ENCODE assay signal across 18 cellular contexts in genomic region chr16:28983644-28984043, GRCh38. TPM values are rescaled to one million over a fixed set of nuclear protein-coding genes. Genes with fewer than 3 reads are reported as not detected.
DNase-seq lines count a peak whose midpoint lies in the region; ATAC-seq and TF ChIP-seq lines count a peak whose summit lies in the region.
"Had no signal": no experiment of that assay in that cellular context is flagged by ENCODE, and none has a peak within 500 bp of the region (broad histone marks: within the 10 kb centered on the region; RNA-seq: fewer than 3 reads in every experiment).

No MANE protein-coding gene starts in this region.

- peak overlapping the region; percentile 100 for H3K27ac Mint-ChIP-seq in CD4-positive, alpha-beta T cell
- peak overlapping the region; percentile 89 for H3K27ac Mint-ChIP-seq in T-helper 17 cell
- H3K27ac Mint-ChIP-seq in dendritic cell treated with granulocyte-macrophage colony-stimulating factor and Interleukin-4, amounts not matched to agents 40 ng/mL and 50 ng/mL, for 4 days: peak overlapping the region; percentile 17
- H3K27ac Mint-ChIP-seq: activated B cell treated with CpG ODN at 0.5 μM for 24 hours, HFFc6 had no signal

- no peak overlapping the region for H3K4me3 ChIP-seq in left lung
- H3K4me3 ChIP-seq: coronary artery, gastrocnemius medialis had no signal

- no peaks in the 10 kb centered on the region for H3K27me3 ChIP-seq in CD4-positive, alpha-beta T cell (ENCODE audit: control insufficient read depth, insufficient read depth, low read length)
- H3K27me3 ChIP-seq in left lung: no peaks in the 10 kb centered on the region
- H3K27me3 ChIP-seq: gastrocnemius medialis, transverse colon had no signal

- DNase-seq in CD4-positive, alpha-beta T cell: no peak
- peak; percentile 34 for DNase-seq in DMS153 treated with DMSO at 0.1 percent for 48 hours (lab: John Stamatoyannopoulos, UW; ENCODE audit: unreplicated experiment)
- DNase-seq in T-helper 17 cell: no peak
- DNase-seq in NCI-H524 (lab: John Stamatoyannopoulos, UW): no peak
- no peak for DNase-seq in left lung
- DNase-seq in SW 1271 (lab: John Stamatoyannopoulos, UW): no peak
- DNase-seq: activated B cell treated with CpG ODN at 0.5 μM for 24 hours, gastrocnemius medialis, HFFc6, left ventricle myocardium superior, NCI-H2029 treated with DMSO at 0.1 percent for 48 hours, NCI-H69, transverse colon had no signal

- peaks cover 5% of the 10 kb centered on the region for H3K9me3 ChIP-seq in CD4-positive, alpha-beta T cell (ENCODE audit: control insufficient read depth, low read length)
- no peaks in the 10 kb centered on the region for H3K9me3 ChIP-seq in T-helper 17 cell (ENCODE audit: control insufficient read depth, low read length, poor library complexity, severe bottlenecking)
- H3K9me3 ChIP-seq in left lung: peaks cover 0 to 5% of the 10 kb centered on the region in 2 donors
- H3K9me3 ChIP-seq: gastrocnemius medialis, transverse colon had no signal

- H3K36me3 ChIP-seq in left lung: peaks cover 0 to 99% of the 10 kb centered on the region in 2 donors

- POLR2A ChIA-PET in CD4-positive, alpha-beta T cell (lab: Charles Lee): interaction anchor here (1.2 to 8.2 kb wide), 6 partner anchors 10 to 38 kb away, joined by 3 to 100 read pairs (median 35); partner anchors contain the start of genes NFATC2IP and SPNS1

- intact Hi-C loops in CD4-positive, alpha-beta T cell (cut with DNase I, micrococcal nuclease): loop anchor here (2.0 to 5.0 kb wide), 2 partner anchors 25 to 671 kb away; no protein-coding TSS in a partner anchor
- intact Hi-C loops in dendritic cell treated with granulocyte-macrophage colony-stimulating factor and Interleukin-4, amounts not matched to agents 40 ng/mL and 50 ng/mL, for 4 days (cut with micrococcal nuclease): no loop called here
- intact Hi-C loops in left lung (cut with DNase I): no loop called here

- H3K27ac ChIP-seq in CD4-positive, alpha-beta T cell (ENCODE audit: low read depth, low read length): peak overlapping the region; percentile 88
- no peak overlapping the region for H3K27ac ChIP-seq in left lung
- H3K27ac ChIP-seq: coronary artery, epithelial cell of prostate, gastrocnemius medialis, parathyroid adenoma had no signal

- H3K27me3 Mint-ChIP-seq in CD4-positive, alpha-beta T cell: no peaks in the 10 kb centered on the region
- no peaks in the 10 kb centered on the region for H3K27me3 Mint-ChIP-seq in T-helper 17 cell
- H3K27me3 Mint-ChIP-seq in dendritic cell treated with granulocyte-macrophage colony-stimulating factor and Interleukin-4, amounts not matched to agents 40 ng/mL and 50 ng/mL, for 4 days: peaks cover 3% of the 10 kb centered on the region
- H3K27me3 Mint-ChIP-seq: activated B cell treated with CpG ODN at 0.5 μM for 24 hours had no signal

- H3K4me1 ChIP-seq in left lung: peaks cover 0 to 17% of the 10 kb centered on the region in 2 donors
- H3K4me1 ChIP-seq: gastrocnemius medialis, parathyroid adenoma had no signal

- H3K4me1 Mint-ChIP-seq in CD4-positive, alpha-beta T cell (ENCODE audit: low read depth): peaks cover 45% of the 10 kb centered on the region
- H3K4me1 Mint-ChIP-seq in T-helper 17 cell: peaks cover 34% of the 10 kb centered on the region
- peaks cover 24% of the 10 kb centered on the region for H3K4me1 Mint-ChIP-seq in dendritic cell treated with granulocyte-macrophage colony-stimulating factor and Interleukin-4, amounts not matched to agents 40 ng/mL and 50 ng/mL, for 4 days (ENCODE audit: low read depth)

- CTCF ChIA-PET in CD4-positive, alpha-beta T cell (lab: Charles Lee): interaction anchor here (0.7 to 1.1 kb wide), 2 partner anchors 38 to 45 kb away, joined by 3 read pairs; no protein-coding TSS in a partner anchor

- peak overlapping the region; percentile 100 for H3K4me3 Mint-ChIP-seq in CD4-positive, alpha-beta T cell
- peak overlapping the region; percentile 98 for H3K4me3 Mint-ChIP-seq in T-helper 17 cell
- no peak overlapping the region for H3K4me3 Mint-ChIP-seq in dendritic cell treated with granulocyte-macrophage colony-stimulating factor and Interleukin-4, amounts not matched to agents 40 ng/mL and 50 ng/mL, for 4 days
- H3K4me3 Mint-ChIP-seq: activated B cell treated with CpG ODN at 0.5 μM for 24 hours, HFFc6 had no signal

- H3K36me3 Mint-ChIP-seq in CD4-positive, alpha-beta T cell (ENCODE audit: low read depth): peaks cover 81% of the 10 kb centered on the region
- H3K36me3 Mint-ChIP-seq in T-helper 17 cell (ENCODE audit: low read depth): peaks cover 24% of the 10 kb centered on the region
- H3K36me3 Mint-ChIP-seq in dendritic cell treated with granulocyte-macrophage colony-stimulating factor and Interleukin-4, amounts not matched to agents 40 ng/mL and 50 ng/mL, for 4 days (ENCODE audit: low read depth): peaks cover 96% of the 10 kb centered on the region

- peaks cover 6% of the 10 kb centered on the region for H3K9me3 Mint-ChIP-seq in CD4-positive, alpha-beta T cell
- H3K9me3 Mint-ChIP-seq in dendritic cell treated with granulocyte-macrophage colony-stimulating factor and Interleukin-4, amounts not matched to agents 40 ng/mL and 50 ng/mL, for 4 days: peaks cover 18% of the 10 kb centered on the region

- no peak for ATAC-seq in CD4-positive, alpha-beta T cell (ENCODE audit: poor library complexity)
- no peak for ATAC-seq in T-helper 17 cell
- no peak for ATAC-seq in left lung
- ATAC-seq in GM18520 (IDR thresholded peaks at IDR 0.05; ENCODE audit: unreplicated experiment): no peak
- ATAC-seq: gastrocnemius medialis had no signal

- no peak for TF ChIP-seq CTCF in CD4-positive, alpha-beta T cell (IDR thresholded peaks at IDR 0.05)
- TF ChIP-seq CTCF in left lung (IDR thresholded peaks at IDR 0.05): no peak

RNA-seq across cellular contexts. Expression of gene LAT, which starts 1.2 kb away (rescaled TPM):
- total RNA-seq in CD4-positive, alpha-beta T cell: 100 to 1,000 TPM; 156 to 160 TPM
- total RNA-seq in T-helper 17 cell: 100 to 1,000 TPM; 191 to 193 TPM
- total RNA-seq in left lung: 10 to 100 TPM in 1 of 2 donors, 1 to 10 TPM in 1; 5.8 to 14.0 TPM

RNA-seq across cellular contexts. Expression of gene SPNS1, which starts 9.1 kb away (rescaled TPM):
- total RNA-seq in CD4-positive, alpha-beta T cell: 10 to 100 TPM; 24.4 to 28.1 TPM
- total RNA-seq in T-helper 17 cell (10 to 100 TPM; 24.4 to 28.1 TPM), left lung (10 to 100 TPM; 52.8 to 61.5 TPM)

RNA-seq across cellular contexts. Expression of gene NFATC2IP, which starts 32.9 kb away (rescaled TPM):
- 10 to 100 TPM; 47.4 to 51.0 TPM for total RNA-seq in CD4-positive, alpha-beta T cell
- total RNA-seq in T-helper 17 cell: 10 to 100 TPM; 67.7 to 70.9 TPM
- total RNA-seq in left lung: 10 to 100 TPM; 37.3 to 42.4 TPM

RNA-seq across cellular contexts. Expression of gene CD19, which starts 51.9 kb away (rescaled TPM):
- under 1 TPM; 0.14 to 0.27 TPM for total RNA-seq in CD4-positive, alpha-beta T cell
- total RNA-seq in T-helper 17 cell (1 to 10 TPM in 1 of 2 donors, not detected in 1; 4.0 TPM), left lung (under 1 TPM; 0.29 to 0.52 TPM)
- total RNA-seq: gastrocnemius medialis, HFFc6, left ventricle myocardium superior had no signal

RNA-seq across cellular contexts. Expression of gene RABEP2, which starts 58.6 kb away (rescaled TPM):
- 10 to 100 TPM; 23.3 to 23.4 TPM for total RNA-seq in CD4-positive, alpha-beta T cell
- total RNA-seq in T-helper 17 cell: 10 to 100 TPM; 25.2 to 25.3 TPM
- 10 to 100 TPM; 21.4 to 24.5 TPM for total RNA-seq in left lung

Comparison
In these comparisons a context has a peak if more than half of its experiments do, and no peak if none do; other contexts are left out.
1. H3K27ac Mint-ChIP-seq: peak in every context shown above with its lines; median percentile 100 in CD4-positive, alpha-beta T cell; 89 in T-helper 17 cell; 17 in dendritic cell treated with granulocyte-macrophage colony-stimulating factor and Interleukin-4, amounts not matched to agents 40 ng/mL and 50 ng/mL, for 4 days.
2. RNA of gene LAT, which starts 1.2 kb away (total RNA-seq): 191 to 193 TPM in T-helper 17 cell and 156 to 160 TPM in CD4-positive, alpha-beta T cell; 5.8 to 14.0 TPM in left lung; every median in the first group is over 10 times any median in the second.
3. intact Hi-C loops: an anchor here in CD4-positive, alpha-beta T cell (2.0 to 5.0 kb wide); none called in dendritic cell treated with granulocyte-macrophage colony-stimulating factor and Interleukin-4, amounts not matched to agents 40 ng/mL and 50 ng/mL, for 4 days and left lung.